Comparison of ENCODE assay signal across 20 cellular contexts in genomic region chr7:136709876-136710275, GRCh38.
"Had no signal": no experiment of that assay in that cellular context is flagged by ENCODE, and none has a peak within 500 bp of the region (broad histone marks: within the 10 kb centered on the region; RNA-seq: fewer than 3 reads in every experiment).

No MANE protein-coding gene starts in this region.

- H3K27ac Mint-ChIP-seq: activated CD8-positive, alpha-beta T cell treated with anti-CD3 and anti-CD28 coated beads for 36 hours; activated naive CD4-positive, alpha-beta T cell treated with anti-CD3 and anti-CD28 coated beads, Interleukin-2, amount 10 ng/mL, durations not matched to agents 7 days and 5 days; activated naive CD8-positive, alpha-beta T cell treated with anti-CD3 and anti-CD28 coated beads for 36 hours; activated T-cell treated with anti-CD3 and anti-CD28 coated beads, Interleukin-2, amount 50 U/mL, for 72 hours; activated T-helper 2 cell treated with anti-CD3 and anti-CD28 coated beads, Interferon-gamma antibody, Interleukin-2, Interleukin-4, amounts not matched to agents 10 μg/mL and 5 μg/mL and 100 μg/mL, durations not matched to agents 14 hours and 24 hours and 36 hours; T-helper 1 cell treated with Interleukin-12 subunit alpha and Interleukin-12 subunit beta and Interleukin-4 antibody, amounts not matched to agents 30 μg/mL and 1 μg/mL, for 36 hours had no signal

- DNase-seq: activated CD4-positive, alpha-beta T cell treated with anti-CD3 and anti-CD28 coated beads for 4 hours; activated CD8-positive, alpha-beta memory T cell treated with anti-CD3 and anti-CD28 coated beads, Interleukin-2, amount 50 U/mL, for 4 hours; activated CD8-positive, alpha-beta T cell treated with anti-CD3 and anti-CD28 coated beads for 36 hours; activated gamma-delta T cell treated with Interleukin-2 at 50 U/mL for 16 hours; activated naive CD4-positive, alpha-beta T cell treated with anti-CD3 and anti-CD28 coated beads, Interleukin-2, amount 10 ng/mL, durations not matched to agents 7 days and 5 days; activated naive CD8-positive, alpha-beta T cell treated with anti-CD3 and anti-CD28 coated beads for 36 hours; activated T-cell treated with anti-CD3 and anti-CD28 coated beads, Interleukin-2, amount 50 U/mL, for 72 hours; caudate nucleus; NCI-H1092 treated with DMSO at 0.1 percent for 48 hours; NCI-H1417 treated with DMSO at 0.1 percent for 48 hours; NCI-H1694 treated with DMSO at 0.1 percent for 48 hours; NCI-H2029 treated with DMSO at 0.1 percent for 48 hours; NCI-H345; NCI-H510A; NCI-H526 treated with DMSO at 0.1 percent for 48 hours; NCI-H82 had no signal

- H3K36me3 Mint-ChIP-seq: activated naive CD4-positive, alpha-beta T cell treated with anti-CD3 and anti-CD28 coated beads, Interleukin-2, amount 10 ng/mL, durations not matched to agents 7 days and 5 days; activated naive CD8-positive, alpha-beta T cell treated with anti-CD3 and anti-CD28 coated beads for 36 hours had no signal

- H3K27me3 Mint-ChIP-seq: activated CD8-positive, alpha-beta T cell treated with anti-CD3 and anti-CD28 coated beads for 36 hours; activated naive CD4-positive, alpha-beta T cell treated with anti-CD3 and anti-CD28 coated beads, Interleukin-2, amount 10 ng/mL, durations not matched to agents 7 days and 5 days; activated naive CD8-positive, alpha-beta T cell treated with anti-CD3 and anti-CD28 coated beads for 36 hours had no signal

- H3K4me2 ChIP-seq: KMS-11 had no signal

- H3K27ac ChIP-seq: KMS-11 had no signal

- H3K4me3 Mint-ChIP-seq: activated CD8-positive, alpha-beta T cell treated with anti-CD3 and anti-CD28 coated beads for 36 hours; activated naive CD4-positive, alpha-beta T cell treated with anti-CD3 and anti-CD28 coated beads, Interleukin-2, amount 10 ng/mL, durations not matched to agents 7 days and 5 days; activated naive CD8-positive, alpha-beta T cell treated with anti-CD3 and anti-CD28 coated beads for 36 hours; activated T-cell treated with anti-CD3 and anti-CD28 coated beads, Interleukin-2, amount 50 U/mL, for 72 hours; T-helper 1 cell treated with Interleukin-12 subunit alpha and Interleukin-12 subunit beta and Interleukin-4 antibody, amounts not matched to agents 30 μg/mL and 1 μg/mL, for 36 hours had no signal

- ATAC-seq: activated CD4-positive, CD25-positive, alpha-beta regulatory T cell treated with anti-CD3 and anti-CD28 coated beads, Interleukin-2, amount 50 U/mL, for 24 hours; activated CD8-positive, alpha-beta T cell treated with anti-CD3 and anti-CD28 coated beads for 36 hours; activated T-cell treated with anti-CD3 and anti-CD28 coated beads, Interleukin-2, amount 50 U/mL, for 72 hours had no signal

- H3K4me1 Mint-ChIP-seq: activated naive CD4-positive, alpha-beta T cell treated with anti-CD3 and anti-CD28 coated beads, Interleukin-2, amount 10 ng/mL, durations not matched to agents 7 days and 5 days; activated naive CD8-positive, alpha-beta T cell treated with anti-CD3 and anti-CD28 coated beads for 36 hours had no signal

- H3K9ac ChIP-seq: KMS-11 had no signal

- H3K9me3 Mint-ChIP-seq: activated naive CD8-positive, alpha-beta T cell treated with anti-CD3 and anti-CD28 coated beads for 36 hours had no signal
